11 cellular contexts compared by ENCODE assay signal in genomic region chr9:113622038-113622437, GRCh38.
DNase-seq lines count a peak whose midpoint lies in the region; ATAC-seq, FAIRE-seq and TF ChIP-seq lines count a peak whose summit lies in the region.
"Had no signal": no experiment of that assay in that cellular context is flagged by ENCODE, and none has a peak within 500 bp of the region (broad histone marks: within the 10 kb centered on the region; RNA-seq: fewer than 3 reads in every experiment).

No MANE protein-coding gene starts in this region.

- dilution Hi-C loops in keratinocyte (cut with MboI; ENCODE audit: extremely low pct_ligation_motif_present, low sequenced_read_pairs) = no loop called here

- no peaks in the 10 kb centered on the region for H3K9me3 Mint-ChIP-seq in activated CD4-positive, alpha-beta T cell treated with anti-CD3 and anti-CD28 coated beads for 36 hours (ENCODE audit: low read depth)
- no peaks in the 10 kb centered on the region for H3K9me3 Mint-ChIP-seq in activated T-helper 17 cell treated with anti-CD3 and anti-CD28 coated beads, Interleukin-2, amount 50 U/mL, for 72 hours
- H3K9me3 Mint-ChIP-seq in stimulated activated naive B cell treated with anti-CD40 and anti-IgM and Interleukin-4, amounts not matched to agents 10 μg/mL and 1 μg/mL and 100 μg/mL, for 72 hours = peaks cover 0 to 2% of the 10 kb centered on the region in 2 donors

- peaks cover 43% of the 10 kb centered on the region for H3K4me1 ChIP-seq in keratinocyte (ENCODE audit: control insufficient read depth, extremely low read depth, insufficient read depth, low read length)

- no peaks in the 10 kb centered on the region for H3K36me3 ChIP-seq in keratinocyte (ENCODE audit: control insufficient read depth in 2 of 2, extremely low read depth in 1 of 2, insufficient read depth in 2 of 2, low read length in 2 of 2)

- H3K4me1 Mint-ChIP-seq in activated CD4-positive, alpha-beta T cell treated with anti-CD3 and anti-CD28 coated beads for 36 hours = peaks cover 64% of the 10 kb centered on the region
- peaks cover 35% of the 10 kb centered on the region for H3K4me1 Mint-ChIP-seq in activated T-helper 17 cell treated with anti-CD3 and anti-CD28 coated beads, Interleukin-2, amount 50 U/mL, for 72 hours
- peaks cover 62 to 88% of the 10 kb centered on the region in 2 donors for H3K4me1 Mint-ChIP-seq in stimulated activated naive B cell treated with anti-CD40 and anti-IgM and Interleukin-4, amounts not matched to agents 10 μg/mL and 1 μg/mL and 100 μg/mL, for 72 hours

- no peak for FAIRE-seq in keratinocyte (lab: Jason Lieb, UNC)
- FAIRE-seq in D721Med (lab: Jason Lieb, UNC) = no peak
- FAIRE-seq: bronchial epithelial cell had no signal

- H3K27ac Mint-ChIP-seq in activated CD4-positive, alpha-beta T cell treated with anti-CD3 and anti-CD28 coated beads for 36 hours = peak overlapping the region; percentile 98
- peak overlapping the region; percentile 95 for H3K27ac Mint-ChIP-seq in activated T-helper 17 cell treated with anti-CD3 and anti-CD28 coated beads, Interleukin-2, amount 50 U/mL, for 72 hours
- H3K27ac Mint-ChIP-seq in stimulated activated naive B cell treated with anti-CD40 and anti-IgM and Interleukin-4, amounts not matched to agents 10 μg/mL and 1 μg/mL and 100 μg/mL, for 72 hours = peak overlapping the region; percentile 95

- H2AFZ ChIP-seq in keratinocyte (ENCODE audit: control insufficient read depth, low read length) = no peak overlapping the region

- POLR2A ChIA-PET in activated CD4-positive, alpha-beta T cell treated with anti-CD3 and anti-CD28 coated beads for 36 hours (lab: Charles Lee) = interaction anchor here (1.3 kb wide), 2 partner anchors 9 to 212 kb away, joined by 4 to 7 read pairs; partner anchors contain the start of genes C9orf43 and POLE3

- H3K27me3 ChIP-seq in keratinocyte (ENCODE audit: control insufficient read depth, extremely low read depth, insufficient read depth, low read length) = no peaks in the 10 kb centered on the region
- H3K27me3 ChIP-seq: testis had no signal

- H3K4me3 Mint-ChIP-seq in activated CD4-positive, alpha-beta T cell treated with anti-CD3 and anti-CD28 coated beads for 36 hours = no peak overlapping the region
- H3K4me3 Mint-ChIP-seq in activated T-helper 17 cell treated with anti-CD3 and anti-CD28 coated beads, Interleukin-2, amount 50 U/mL, for 72 hours = peak overlapping the region; percentile 73
- peak overlapping the region in 1 of 2 donors; percentile 38 for H3K4me3 Mint-ChIP-seq in stimulated activated naive B cell treated with anti-CD40 and anti-IgM and Interleukin-4, amounts not matched to agents 10 μg/mL and 1 μg/mL and 100 μg/mL, for 72 hours

- H3K4me2 ChIP-seq in keratinocyte (ENCODE audit: control insufficient read depth, extremely low read depth, insufficient read depth, low read depth, low read length) = peak overlapping the region; percentile 42

- no peak overlapping the region for H3K4me3 ChIP-seq in keratinocyte (ENCODE audit: control insufficient read depth in 2 of 3, extremely low read depth in 1 of 3, insufficient read depth in 2 of 3, low read depth in 1 of 3, low read length in 3 of 3)
- H3K4me3 ChIP-seq: testis had no signal

- H3K27ac ChIP-seq in keratinocyte (ENCODE audit: control insufficient read depth, insufficient read depth, low read length) = peak overlapping the region; percentile 24

- CTCF ChIA-PET in activated CD4-positive, alpha-beta T cell treated with anti-CD3 and anti-CD28 coated beads for 36 hours (lab: Charles Lee) = interaction anchor here (0.9 to 2.1 kb wide), 9 partner anchors 13 to 347 kb away, joined by 3 to 19 read pairs (median 3); partner anchors contain the start of gene CDC26

- intact Hi-C loops in activated CD4-positive, alpha-beta T cell treated with anti-CD3 and anti-CD28 coated beads for 36 hours (cut with DNase I, micrococcal nuclease) = loop anchor here (2.0 to 5.0 kb wide), 5 partner anchors 33 to 230 kb away; no protein-coding TSS in a partner anchor

- ATAC-seq in activated CD4-positive, alpha-beta T cell treated with anti-CD3 and anti-CD28 coated beads for 36 hours = no peak
- ATAC-seq in activated T-helper 17 cell treated with anti-CD3 and anti-CD28 coated beads, Interleukin-2, amount 50 U/mL, for 72 hours (replicated peaks) = no peak
- no peak for ATAC-seq in stimulated activated naive B cell treated with anti-CD40 and anti-IgM and Interleukin-4, amounts not matched to agents 10 μg/mL and 1 μg/mL and 100 μg/mL, for 72 hours (replicated peaks)

- H4K20me1 ChIP-seq in keratinocyte (ENCODE audit: control insufficient read depth, extremely low read depth, insufficient read depth, low read length) = no peaks in the 10 kb centered on the region

- H3K27me3 Mint-ChIP-seq in activated CD4-positive, alpha-beta T cell treated with anti-CD3 and anti-CD28 coated beads for 36 hours = no peaks in the 10 kb centered on the region
- peaks cover 8% of the 10 kb centered on the region for H3K27me3 Mint-ChIP-seq in activated T-helper 17 cell treated with anti-CD3 and anti-CD28 coated beads, Interleukin-2, amount 50 U/mL, for 72 hours
- H3K27me3 Mint-ChIP-seq in stimulated activated naive B cell treated with anti-CD40 and anti-IgM and Interleukin-4, amounts not matched to agents 10 μg/mL and 1 μg/mL and 100 μg/mL, for 72 hours = no peaks in the 10 kb centered on the region

- H3K9ac ChIP-seq in keratinocyte (ENCODE audit: control insufficient read depth, extremely low read depth, insufficient read depth, low read length) = no peak overlapping the region

- H3K79me2 ChIP-seq in keratinocyte (ENCODE audit: control insufficient read depth, insufficient read depth, low read length) = no peaks in the 10 kb centered on the region

- H3K9me1 ChIP-seq in keratinocyte (ENCODE audit: control insufficient read depth, extremely low read depth, insufficient read depth, low read length) = no peaks in the 10 kb centered on the region

- H3K36me3 Mint-ChIP-seq in activated CD4-positive, alpha-beta T cell treated with anti-CD3 and anti-CD28 coated beads for 36 hours (ENCODE audit: low read depth) = no peaks in the 10 kb centered on the region
- H3K36me3 Mint-ChIP-seq in activated T-helper 17 cell treated with anti-CD3 and anti-CD28 coated beads, Interleukin-2, amount 50 U/mL, for 72 hours (ENCODE audit: low read depth) = no peaks in the 10 kb centered on the region
- peaks cover 0 to 2% of the 10 kb centered on the region in 2 donors for H3K36me3 Mint-ChIP-seq in stimulated activated naive B cell treated with anti-CD40 and anti-IgM and Interleukin-4, amounts not matched to agents 10 μg/mL and 1 μg/mL and 100 μg/mL, for 72 hours

- no peak for TF ChIP-seq CTCF in keratinocyte (optimal IDR thresholded peaks at IDR 0.05 in 1 of 3, IDR thresholded peaks at IDR 0.05 in 1 of 3, conservative IDR thresholded peaks at IDR 0.05 in 1 of 3; ENCODE audit: extremely low read depth in 1 of 3, insufficient read depth in 2 of 3, low read length in 3 of 3)
- TF ChIP-seq CTCF in D721Med (IDR thresholded peaks at IDR 0.05; ENCODE audit: insufficient read depth, missing control alignments) = no peak

- no peaks in the 10 kb centered on the region for H3K9me3 ChIP-seq in keratinocyte (ENCODE audit: control insufficient read depth, low read depth, low read length)
- H3K9me3 ChIP-seq: testis had no signal

- no peak for DNase-seq in activated CD4-positive, alpha-beta T cell treated with anti-CD3 and anti-CD28 coated beads for 36 hours
- DNase-seq in activated CD4-positive, alpha-beta T cell treated with anti-CD3 and anti-CD28 coated beads for 1 hour = no peak
- DNase-seq in keratinocyte (ENCODE audit: low read depth, low spot score) = no peak
- DNase-seq in stimulated activated naive B cell treated with anti-CD40 and anti-IgM and Interleukin-4, amounts not matched to agents 10 μg/mL and 1 μg/mL and 100 μg/mL, for 72 hours = no peak
- DNase-seq in SW480 (ENCODE audit: low spot score) = no peak
- DNase-seq in D721Med (ENCODE audit: insufficient read length, low spot score) = no peak
- no peak for DNase-seq in NCI-H345 (lab: John Stamatoyannopoulos, UW)
- DNase-seq: NCI-H146 had no signal
